Comparison of ENCODE assay signal across 1 cellular context in the genomic region with DNA sequence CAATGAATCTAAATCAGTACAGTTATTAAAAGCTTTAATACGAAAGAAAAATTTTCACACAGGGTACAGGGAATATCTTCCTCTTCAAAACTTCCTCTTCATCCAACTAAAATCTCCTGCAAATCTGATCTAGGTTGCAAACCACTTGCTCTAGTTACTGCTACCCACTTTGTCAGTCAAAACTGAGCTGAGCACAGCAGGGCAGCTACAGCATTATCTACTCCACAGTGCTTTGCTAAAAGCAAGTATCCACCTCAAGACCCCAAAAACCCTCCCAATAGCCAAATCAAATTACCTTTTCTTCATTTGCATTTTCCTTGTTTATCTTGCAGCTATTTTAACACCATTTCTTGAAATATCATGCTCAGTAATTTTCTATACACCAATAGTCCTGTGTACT.
TF ChIP-seq lines count a peak whose summit lies in the region.

No MANE protein-coding gene starts in this region.

TF ChIP-seq in IMR-90, 13 proteins besides CTCF, POLR2A, EP300 and RAD21:
- TF ChIP-seq FOS (IDR thresholded peaks at IDR 0.05; ENCODE audit: low read depth, low read length), result no peak
- TF ChIP-seq SMC3 (IDR thresholded peaks at IDR 0.05; ENCODE audit: low read depth, low read length), result no peak
- TF ChIP-seq RFX5 (IDR thresholded peaks at IDR 0.05; ENCODE audit: low read depth, low read length), result no peak
- TF ChIP-seq, protein P1, sequence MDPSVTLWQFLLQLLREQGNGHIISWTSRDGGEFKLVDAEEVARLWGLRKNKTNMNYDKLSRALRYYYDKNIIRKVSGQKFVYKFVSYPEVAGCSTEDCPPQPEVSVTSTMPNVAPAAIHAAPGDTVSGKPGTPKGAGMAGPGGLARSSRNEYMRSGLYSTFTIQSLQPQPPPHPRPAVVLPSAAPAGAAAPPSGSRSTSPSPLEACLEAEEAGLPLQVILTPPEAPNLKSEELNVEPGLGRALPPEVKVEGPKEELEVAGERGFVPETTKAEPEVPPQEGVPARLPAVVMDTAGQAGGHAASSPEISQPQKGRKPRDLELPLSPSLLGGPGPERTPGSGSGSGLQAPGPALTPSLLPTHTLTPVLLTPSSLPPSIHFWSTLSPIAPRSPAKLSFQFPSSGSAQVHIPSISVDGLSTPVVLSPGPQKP (IDR thresholded peaks at IDR 0.05; ENCODE audit: borderline replicate concordance, low read depth, low read length), result no peak
- no peak for TF ChIP-seq NFE2L2 (IDR thresholded peaks at IDR 0.05; ENCODE audit: low read depth, low read length)
